ENCODE assay signal across 1 cellular context in genomic region chrX:71180579-71181265, GRCh38.
TF ChIP-seq lines count a peak whose summit lies in the region.

No MANE protein-coding gene starts in this region.

TF ChIP-seq in A549, 52 proteins besides CTCF, POLR2A, EP300 and RAD21:
- TF ChIP-seq ZC3H11A (IDR thresholded peaks at IDR 0.05): peak; percentile 83
TF ChIP-seq in A549: peak in this region for 1; not testable (repeated sequence) for 51.
